10 cellular contexts compared by ENCODE assay signal in genomic region chr15:70487380-70487725, GRCh38.
DNase-seq lines count a peak whose midpoint lies in the region; ATAC-seq and TF ChIP-seq lines count a peak whose summit lies in the region.
"Had no signal": no experiment of that assay in that cellular context is flagged by ENCODE, and none has a peak within 500 bp of the region (broad histone marks: within the 10 kb centered on the region; RNA-seq: fewer than 3 reads in every experiment).

No MANE protein-coding gene starts in this region.

- H3K27me3 ChIP-seq in neutrophil = no peaks in the 10 kb centered on the region
- H3K27me3 ChIP-seq: tibial nerve had no signal

- H3K9me3 Mint-ChIP-seq in activated B cell treated with CpG ODN at 0.5 μM for 24 hours = no peaks in the 10 kb centered on the region
- H3K9me3 Mint-ChIP-seq: naive B cell had no signal

- CTCF ChIA-PET in activated B cell treated with CpG ODN at 0.5 μM for 24 hours (lab: Charles Lee) = interaction anchor here (0.6 to 3.0 kb wide), 18 partner anchors 8 to 1011 kb away, joined by 3 to 25 read pairs (median 4); partner anchors contain the start of gene TLE3

- peaks cover 88 to 98% of the 10 kb centered on the region in 2 experiments for H3K4me1 ChIP-seq in neutrophil (ENCODE audit: control insufficient read depth in 1 of 2, insufficient read depth in 1 of 2, low read depth in 1 of 2, low read length in 1 of 2)

- H3K27ac ChIP-seq in neutrophil = peak overlapping the region; percentile 94

- ATAC-seq in GM19395 (IDR thresholded peaks at IDR 0.05; ENCODE audit: unreplicated experiment) (peak; percentile 28), HG02840 (IDR thresholded peaks at IDR 0.05; ENCODE audit: low FRiP score, unreplicated experiment) (peak; percentile 12), activated B cell treated with CpG ODN at 0.5 μM for 24 hours (ENCODE audit: low read depth) (no peak)

- peak overlapping the region; percentile 97 for H3K27ac Mint-ChIP-seq in activated B cell treated with CpG ODN at 0.5 μM for 24 hours

- TF ChIP-seq CTCF in activated B cell treated with CpG ODN at 0.5 μM for 24 hours (IDR thresholded peaks at IDR 0.05) (no peak), neutrophil (IDR thresholded peaks at IDR 0.05) (no peak), foreskin fibroblast (IDR thresholded peaks at IDR 0.05; ENCODE audit: low read depth, low read length) (no peak)

- H3K9me3 ChIP-seq in neutrophil = no peaks in the 10 kb centered on the region
- H3K9me3 ChIP-seq: tibial nerve had no signal

- no peaks in the 10 kb centered on the region for H3K36me3 Mint-ChIP-seq in activated B cell treated with CpG ODN at 0.5 μM for 24 hours (ENCODE audit: low read depth)
- H3K36me3 Mint-ChIP-seq: CD4-positive, CD25-positive, alpha-beta regulatory T cell; naive B cell had no signal

- POLR2A ChIA-PET in activated B cell treated with CpG ODN at 0.5 μM for 24 hours (lab: Charles Lee) = interaction anchor here (0.9 to 5.0 kb wide), 4 partner anchors 17 to 1009 kb away, joined by 3 to 59 read pairs (median 21); partner anchors contain the start of gene TLE3

- H3K36me3 ChIP-seq in neutrophil = no peaks in the 10 kb centered on the region
- H3K36me3 ChIP-seq: tibial nerve had no signal

- peak overlapping the region; percentile 3 to 39 for H3K4me3 ChIP-seq in neutrophil (ENCODE audit: low read depth in 1 of 2, low read length in 1 of 2)
- no peak overlapping the region for H3K4me3 ChIP-seq in foreskin fibroblast (ENCODE audit: low read depth in 1 of 2, low read length in 2 of 2)
- H3K4me3 ChIP-seq: tibial nerve had no signal

- DNase-seq in activated B cell treated with CpG ODN at 0.5 μM for 24 hours (no peak), foreskin fibroblast (no peak), head of caudate nucleus (no peak), hypothalamus (lab: John Stamatoyannopoulos, UW) (no peak)

- peak overlapping the region; percentile 61 for H3K4me3 Mint-ChIP-seq in activated B cell treated with CpG ODN at 0.5 μM for 24 hours

- peaks cover 1% of the 10 kb centered on the region for H3K27me3 Mint-ChIP-seq in activated B cell treated with CpG ODN at 0.5 μM for 24 hours

- intact Hi-C loops in activated B cell treated with CpG ODN at 0.5 μM for 24 hours (cut with micrococcal nuclease) (loop anchor here (1.0 to 10.0 kb wide), 8 partner anchors 24 to 607 kb away; no protein-coding TSS in a partner anchor), head of caudate nucleus (cut with DNase I) (loop anchor here (2.0 to 10.0 kb wide), 3 partner anchors 31 to 1010 kb away; no protein-coding TSS in a partner anchor)

- H3K4me1 Mint-ChIP-seq in activated B cell treated with CpG ODN at 0.5 μM for 24 hours = peaks cover 52% of the 10 kb centered on the region

Comparison
In these comparisons a context has a peak if more than half of its experiments do, and no peak if none do; other contexts are left out.
1. H3K4me3 ChIP-seq: peak in neutrophil (2 of 2); none in foreskin fibroblast (0 of 2).